Comparison of ENCODE assay signal across 22 cellular contexts in genomic region chr4:38512840-38513239, GRCh38.
DNase-seq lines count a peak whose midpoint lies in the region; ATAC-seq and TF ChIP-seq lines count a peak whose summit lies in the region.
"Had no signal": no experiment of that assay in that cellular context is flagged by ENCODE, and none has a peak within 500 bp of the region (broad histone marks: within the 10 kb centered on the region; RNA-seq: fewer than 3 reads in every experiment).

No MANE protein-coding gene starts in this region.

- H3K4me3 ChIP-seq in GM23338 (0 out of 2 replicates have a peak overlapping the region, but pooled peaks have one; percentile 7), smooth muscle cell (no peak overlapping the region)
- H3K4me3 ChIP-seq in naive thymus-derived CD4-positive, alpha-beta T cell (ENCODE audit: low read length): peak overlapping the region; percentile 19
- H3K4me3 ChIP-seq: BLaER1, upper lobe of right lung had no signal

- H3K9me3 ChIP-seq in naive thymus-derived CD4-positive, alpha-beta T cell (ENCODE audit: control insufficient read depth in 2 of 3, low read length in 3 of 3): no peaks in the 10 kb centered on the region
- H3K9me3 ChIP-seq in smooth muscle cell (replicated peaks; ENCODE audit: low read depth): no peaks in the 10 kb centered on the region
- H3K9me3 ChIP-seq: BLaER1, upper lobe of right lung had no signal

- peak overlapping the region; percentile 42; the same call in 2 of the 3 replicates for H3K4me3 Mint-ChIP-seq in GM23338
- H3K4me3 Mint-ChIP-seq in WTC11: 0 out of 2 replicates have a peak overlapping the region, but pooled peaks have one; percentile 7
- H3K4me3 Mint-ChIP-seq in naive thymus-derived CD4-positive, alpha-beta T cell: peak overlapping the region; percentile 39 to 94 (median 88)
- H3K4me3 Mint-ChIP-seq: nephron had no signal

- H3K79me2 ChIP-seq in GM23338 (replicated peaks; ENCODE audit: insufficient read depth): no peaks in the 10 kb centered on the region
- H3K79me2 ChIP-seq in smooth muscle cell (ENCODE audit: low read depth): no peaks in the 10 kb centered on the region

- no peaks in the 10 kb centered on the region for H3K36me3 ChIP-seq in GM23338 (ENCODE audit: insufficient read depth)
- peaks cover 0 to 3% (median 0%) of the 10 kb centered on the region in 3 experiments for H3K36me3 ChIP-seq in naive thymus-derived CD4-positive, alpha-beta T cell (ENCODE audit: control insufficient read depth in 2 of 3, insufficient read depth in 3 of 3, low read length in 3 of 3)
- H3K36me3 ChIP-seq in smooth muscle cell (ENCODE audit: low read depth): no peaks in the 10 kb centered on the region
- H3K36me3 ChIP-seq: BLaER1, upper lobe of right lung had no signal

- ATAC-seq in GM23338 (peak; percentile 92), WTC11 (peak; percentile 90)
- ATAC-seq in naive thymus-derived CD4-positive, alpha-beta T cell: no peak
- ATAC-seq: activated naive CD4-positive, alpha-beta T cell treated with anti-CD3 and anti-CD28 coated beads, Interleukin-2, amount 50 U/mL, for 72 hours; HCT116; upper lobe of right lung had no signal

- TF ChIP-seq CTCF in GM23338 (conservative IDR thresholded peaks at IDR 0.05; ENCODE audit: low read depth in 2 of 2) (no peak), WTC11 (IDR thresholded peaks at IDR 0.05) (no peak), smooth muscle cell (IDR thresholded peaks at IDR 0.05; ENCODE audit: borderline replicate concordance, insufficient read depth, poor library complexity, severe bottlenecking) (no peak)

- POLR2A ChIA-PET in WTC11 (lab: Charles Lee): interaction anchor here (0.5 kb wide), 1 partner anchor 24 kb away, joined by 3 read pairs; no protein-coding TSS in a partner anchor
- POLR2A ChIA-PET in naive thymus-derived CD4-positive, alpha-beta T cell (lab: Charles Lee): interaction anchor here (0.5 to 5.4 kb wide), 6 partner anchors 113 to 183 kb away, joined by 3 to 44 read pairs (median 4); no protein-coding TSS in a partner anchor

- H3K36me3 Mint-ChIP-seq in GM23338 (ENCODE audit: low read depth) (0 out of 3 replicates have a peak, but pooled peaks cover 2% of the 10 kb centered on the region), WTC11 (no peaks in the 10 kb centered on the region)
- H3K36me3 Mint-ChIP-seq in naive thymus-derived CD4-positive, alpha-beta T cell: peaks cover 15 to 53% (median 46%) of the 10 kb centered on the region in 5 donors

- no peak overlapping the region for H2AFZ ChIP-seq in GM23338
- no peak overlapping the region for H2AFZ ChIP-seq in smooth muscle cell (ENCODE audit: low read depth)

- H4K20me1 ChIP-seq in GM23338 (replicated peaks; ENCODE audit: insufficient read depth): no peaks in the 10 kb centered on the region
- H4K20me1 ChIP-seq in smooth muscle cell (ENCODE audit: low read depth): no peaks in the 10 kb centered on the region
- H4K20me1 ChIP-seq: BLaER1 had no signal

- H3K4me2 ChIP-seq in GM23338: peak overlapping the region; percentile 4; the same call in 1 of the 2 replicates
- no peak overlapping the region for H3K4me2 ChIP-seq in smooth muscle cell
- H3K4me2 ChIP-seq: BLaER1 had no signal

- intact Hi-C loops in naive thymus-derived CD4-positive, alpha-beta T cell (cut with micrococcal nuclease): loop anchor here in 1 of 2 donors (5.0 kb wide), 1 partner anchor 39 kb away; no protein-coding TSS in a partner anchor

- H3K9me2 ChIP-seq in GM23338 (ENCODE audit: insufficient read depth): peaks cover 10% of the 10 kb centered on the region; the same call in 1 of the 2 replicates

- CTCF ChIA-PET in WTC11 (lab: Charles Lee): interaction anchor here (0.8 to 1.1 kb wide), 2 partner anchors 162 to 333 kb away, joined by 3 read pairs; no protein-coding TSS in a partner anchor
- CTCF ChIA-PET in naive thymus-derived CD4-positive, alpha-beta T cell (lab: Charles Lee): interaction anchor here (2.5 kb wide), 1 partner anchor 162 kb away, joined by 10 read pairs; no protein-coding TSS in a partner anchor

- H3F3A ChIP-seq in GM23338 (replicated peaks; ENCODE audit: low read depth) (no peaks in the 10 kb centered on the region), smooth muscle cell (ENCODE audit: low read depth) (no peaks in the 10 kb centered on the region)

- peaks cover 22% of the 10 kb centered on the region for H3K4me1 Mint-ChIP-seq in GM23338
- H3K4me1 Mint-ChIP-seq in WTC11: peaks cover 32% of the 10 kb centered on the region
- peaks cover 42 to 98% (median 90%) of the 10 kb centered on the region in 7 donors for H3K4me1 Mint-ChIP-seq in naive thymus-derived CD4-positive, alpha-beta T cell

- DNase-seq in NCI-H748 (lab: John Stamatoyannopoulos, UW; ENCODE audit: unreplicated experiment): peak; percentile 18
- no peak for DNase-seq in NCI-H748 treated with DMSO at 0.1 percent for 48 hours (lab: John Stamatoyannopoulos, UW)
- DNase-seq in GM23338 (ENCODE audit: low spot score): peak; percentile 50
- no peak for DNase-seq in WTC11 (ENCODE audit: low spot score)
- no peak for DNase-seq in naive thymus-derived CD4-positive, alpha-beta T cell
- DNase-seq in cerebellar nuclear complex (lab: John Stamatoyannopoulos, UW): no peak
- no peak for DNase-seq in smooth muscle cell (lab: John Stamatoyannopoulos, UW; ENCODE audit: unreplicated experiment)
- no peak for DNase-seq in NCI-H1694 treated with DMSO at 0.1 percent for 48 hours (lab: John Stamatoyannopoulos, UW)
- DNase-seq: activated CD4-positive, alpha-beta T cell treated with anti-CD3 and anti-CD28 coated beads, Interleukin-2, amount 50 U/mL, for 1 hour; activated T-cell treated with anti-CD3 and anti-CD28 coated beads for 4 hours; cortex of kidney; GDM1; mesendoderm; NCI-H1930; NCI-H69; SHP77; upper lobe of right lung had no signal

- peak overlapping the region; percentile 65 for H3K27ac Mint-ChIP-seq in GM23338
- H3K27ac Mint-ChIP-seq in WTC11: peak overlapping the region; percentile 91
- H3K27ac Mint-ChIP-seq in naive thymus-derived CD4-positive, alpha-beta T cell: peak overlapping the region in 8 of 9 donors; percentile 18 to 95 (median 92)
- H3K27ac Mint-ChIP-seq: nephron, progenitor cell of endocrine pancreas had no signal

- 41% methylated on average over 4 of the region's 4 CpGs for WGBS in smooth muscle cell (ENCODE audit: low lambda C conversion rate)

- H3K4me1 ChIP-seq in GM23338 (ENCODE audit: insufficient read depth) (peaks cover 24% of the 10 kb centered on the region), smooth muscle cell (ENCODE audit: low read depth) (no peaks in the 10 kb centered on the region)
- peaks cover 60 to 67% of the 10 kb centered on the region in 2 donors for H3K4me1 ChIP-seq in naive thymus-derived CD4-positive, alpha-beta T cell (ENCODE audit: control insufficient read depth in 2 of 2, insufficient read depth in 2 of 2, low read length in 2 of 2)
- H3K4me1 ChIP-seq: upper lobe of right lung had no signal

- H3K27me3 ChIP-seq in GM23338 (ENCODE audit: insufficient read depth) (no peaks in the 10 kb centered on the region), smooth muscle cell (ENCODE audit: low read depth) (no peaks in the 10 kb centered on the region)
- H3K27me3 ChIP-seq in naive thymus-derived CD4-positive, alpha-beta T cell (ENCODE audit: control insufficient read depth in 2 of 2, insufficient read depth in 2 of 2, low read length in 2 of 2): no peaks in the 10 kb centered on the region
- H3K27me3 ChIP-seq: BLaER1, upper lobe of right lung had no signal

- H3K9ac ChIP-seq in smooth muscle cell (ENCODE audit: low read depth): no peak overlapping the region
- H3K9ac ChIP-seq: BLaER1 had no signal

- H3K27me3 Mint-ChIP-seq in GM23338 (ENCODE audit: insufficient read depth, low read depth, poor library complexity) (peaks cover 6% of the 10 kb centered on the region), WTC11 (ENCODE audit: low read depth) (peaks cover 5% of the 10 kb centered on the region; the same call in 1 of the 2 replicates)
- peaks cover 0 to 39% (median 0%) of the 10 kb centered on the region in 5 donors for H3K27me3 Mint-ChIP-seq in naive thymus-derived CD4-positive, alpha-beta T cell
- H3K27me3 Mint-ChIP-seq: progenitor cell of endocrine pancreas had no signal

- H3K9me3 Mint-ChIP-seq in GM23338 (no peaks in the 10 kb centered on the region; the same call in 1 of the 3 replicates), WTC11 (peaks cover 19% of the 10 kb centered on the region)
- H3K9me3 Mint-ChIP-seq in naive thymus-derived CD4-positive, alpha-beta T cell: peaks cover 0 to 2% (median 0%) of the 10 kb centered on the region in 11 donors
- H3K9me3 Mint-ChIP-seq: activated naive CD4-positive, alpha-beta T cell treated with anti-CD3 and anti-CD28 coated beads, Interleukin-2, amount 50 U/mL, for 72 hours; nephron had no signal

- H3K27ac ChIP-seq in GM23338 (ENCODE audit: low read depth) (no peak overlapping the region), smooth muscle cell (ENCODE audit: low read depth) (no peak overlapping the region)
- H3K27ac ChIP-seq in naive thymus-derived CD4-positive, alpha-beta T cell (ENCODE audit: low read depth, low read length): peak overlapping the region; percentile 46
- H3K27ac ChIP-seq: BLaER1, upper lobe of right lung had no signal

TF ChIP-seq in GM23338, 12 proteins besides CTCF, POLR2A, EP300 and RAD21 (continues in another document):
- no peak for TF ChIP-seq EZH2 (IDR thresholded peaks at IDR 0.05; ENCODE audit: low read depth, unreplicated experiment)

TF ChIP-seq in WTC11, 78 proteins besides CTCF, POLR2A, EP300 and RAD21:
- TF ChIP-seq, protein P1, sequence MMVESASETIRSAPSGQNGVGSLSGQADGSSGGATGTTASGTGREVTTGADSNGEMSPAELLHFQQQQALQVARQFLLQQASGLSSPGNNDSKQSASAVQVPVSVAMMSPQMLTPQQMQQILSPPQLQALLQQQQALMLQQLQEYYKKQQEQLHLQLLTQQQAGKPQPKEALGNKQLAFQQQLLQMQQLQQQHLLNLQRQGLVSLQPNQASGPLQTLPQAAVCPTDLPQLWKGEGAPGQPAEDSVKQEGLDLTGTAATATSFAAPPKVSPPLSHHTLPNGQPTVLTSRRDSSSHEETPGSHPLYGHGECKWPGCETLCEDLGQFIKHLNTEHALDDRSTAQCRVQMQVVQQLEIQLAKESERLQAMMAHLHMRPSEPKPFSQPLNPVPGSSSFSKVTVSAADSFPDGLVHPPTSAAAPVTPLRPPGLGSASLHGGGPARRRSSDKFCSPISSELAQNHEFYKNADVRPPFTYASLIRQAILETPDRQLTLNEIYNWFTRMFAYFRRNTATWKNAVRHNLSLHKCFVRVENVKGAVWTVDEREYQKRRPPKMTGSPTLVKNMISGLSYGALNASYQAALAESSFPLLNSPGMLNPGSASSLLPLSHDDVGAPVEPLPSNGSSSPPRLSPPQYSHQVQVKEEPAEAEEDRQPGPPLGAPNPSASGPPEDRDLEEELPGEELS (CRISPR knock-in tag; IDR thresholded peaks at IDR 0.05): peak; percentile 23; the same call in 1 of the 2 replicates
- TF ChIP-seq TCF7 (CRISPR knock-in tag; IDR thresholded peaks at IDR 0.05; ENCODE audit: low read depth): no peak
- 0 out of 2 replicates have a peak, but pooled peaks have one; percentile 35 for TF ChIP-seq ETV6 (CRISPR knock-in tag; IDR thresholded peaks at IDR 0.05)
- TF ChIP-seq ZNF396 (CRISPR knock-in tag; IDR thresholded peaks at IDR 0.05; ENCODE audit: borderline replicate concordance): no peak

Comparison
In these comparisons a context has a peak if more than half of its experiments do, and no peak if none do; other contexts are left out.
1. DNase-seq: peak in NCI-H748 (single experiment) and GM23338 (single experiment); none in NCI-H748 treated with DMSO at 0.1 percent for 48 hours (single experiment), WTC11 (single experiment), naive thymus-derived CD4-positive, alpha-beta T cell (0 of 9), cerebellar nuclear complex (0 of 2), smooth muscle cell (single experiment) and NCI-H1694 treated with DMSO at 0.1 percent for 48 hours (single experiment).
2. H3K4me3 Mint-ChIP-seq: peak in every context shown above with its lines; median percentile 88 in naive thymus-derived CD4-positive, alpha-beta T cell; 42 in GM23338; 7 in WTC11.
3. Peak in every context shown above with its lines, with median percentiles within 50 percentile points of each other: H3K27ac Mint-ChIP-seq.